In genomic region chr1:244583358-244583757, GRCh38 we compare ENCODE assay signal across 2 cellular contexts.
TF ChIP-seq lines count a peak whose summit lies in the region.

No MANE protein-coding gene starts in this region.

TF ChIP-seq in HepG2, 621 proteins besides CTCF, POLR2A, EP300 and RAD21 (continued from another document):
- TF ChIP-seq TFE3 (CRISPR knock-in tag; IDR thresholded peaks at IDR 0.05) = no peak
- TF ChIP-seq SNRNP70 (IDR thresholded peaks at IDR 0.05; ENCODE audit: low read depth, low read length) = no peak
TF ChIP-seq in HepG2: peak in this region for 1.

TF ChIP-seq in WTC11, 78 proteins besides CTCF, POLR2A, EP300 and RAD21 (continued from another document):
- TF ChIP-seq NFE2L1 (CRISPR knock-in tag; IDR thresholded peaks at IDR 0.05) = no peak
- no peak for TF ChIP-seq ERG (CRISPR knock-in tag; IDR thresholded peaks at IDR 0.05)
